Comparison of ENCODE assay signal across 15 cellular contexts in the genomic region with DNA sequence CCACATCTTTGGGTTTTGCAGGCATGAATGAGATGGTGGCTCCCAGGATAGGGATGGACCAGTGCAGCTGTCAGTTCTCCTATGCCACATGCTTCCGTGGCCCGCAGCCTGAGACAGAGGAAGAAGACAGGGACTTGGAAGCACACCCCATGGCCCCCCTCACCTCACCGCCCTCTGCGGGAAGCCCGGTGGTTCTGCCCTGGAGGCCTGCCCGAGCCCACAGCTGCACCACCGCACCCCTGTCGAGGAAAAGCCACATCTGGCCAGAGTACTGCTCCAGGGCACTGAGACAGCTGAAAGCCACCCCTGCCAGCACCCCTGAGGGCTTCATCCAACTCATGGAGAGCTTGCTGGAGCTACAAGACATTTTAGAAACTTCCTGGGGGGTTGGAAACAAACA. TPM values are rescaled to one million over a fixed set of nuclear protein-coding genes. Genes with fewer than 3 reads are reported as not detected.
A peak's percentile ranks its signal among the peaks of the same experiment; 100 is the strongest.
DNase-seq lines count a peak whose midpoint lies in the region; ATAC-seq, FAIRE-seq and TF ChIP-seq lines count a peak whose summit lies in the region.
"Had no signal": no experiment of that assay in that cellular context is flagged by ENCODE, and none has a peak within 500 bp of the region (broad histone marks: within the 10 kb centered on the region; RNA-seq: fewer than 3 reads in every experiment).

No MANE protein-coding gene starts in this region.

- no peak overlapping the region for H3K9ac ChIP-seq in HepG2 (ENCODE audit: insufficient read depth, low read depth, low read length)

- FAIRE-seq in HepG2 (lab: Jason Lieb, UNC) (no peak), urothelium cell line (lab: Jason Lieb, UNC) (no peak)

- ATAC-seq in HepG2 (peak; percentile 16; the same call in 2 of the 3 replicates), right lobe of liver (no peak)

- TF ChIP-seq EP300 in HepG2 (IDR thresholded peaks at IDR 0.05; ENCODE audit: low read depth in 2 of 2, low read length in 2 of 2) (no peak), HepG2 (CRISPR knock-in tag; IDR thresholded peaks at IDR 0.05; ENCODE audit: borderline replicate concordance) (no peak)

- peaks cover 5 to 41% of the 10 kb centered on the region in 2 experiments for H3K27me3 ChIP-seq in HepG2 (ENCODE audit: control insufficient read depth in 1 of 2, insufficient read depth in 2 of 2, low read length in 2 of 2)
- no peaks in the 10 kb centered on the region for H3K27me3 ChIP-seq in right lobe of liver
- no peaks in the 10 kb centered on the region for H3K27me3 ChIP-seq in HAP-1 (ENCODE audit: low read depth)
- H3K27me3 ChIP-seq: BE2C had no signal

- no peak overlapping the region for H2AFZ ChIP-seq in HepG2 (ENCODE audit: low read length)
- H2AFZ ChIP-seq: PC-9 had no signal

- H3K9me3 ChIP-seq in HepG2 (ENCODE audit: low read length) (no peaks in the 10 kb centered on the region), right lobe of liver (no peaks in the 10 kb centered on the region), HAP-1 (no peaks in the 10 kb centered on the region)
- H3K9me3 ChIP-seq: BE2C had no signal

- CTCF ChIA-PET in HepG2 (lab: Yijun Ruan, JAX; ENCODE audit: low intra/inter-chr PET ratio, low total read pairs) = no interaction called here

- intact Hi-C loops in HepG2 (cut with micrococcal nuclease; ENCODE audit: unreplicated experiment) (loop anchor here (2.0 kb wide), 1 partner anchor 263 kb away; no protein-coding TSS in a partner anchor), right lobe of liver (cut with DNase I) (no loop called here)

- H3K36me3 ChIP-seq in HepG2 (replicated peaks in 1 of 2; ENCODE audit: control insufficient read depth in 1 of 2, insufficient read depth in 2 of 2, low read length in 2 of 2) (no peaks in the 10 kb centered on the region), right lobe of liver (no peaks in the 10 kb centered on the region), HAP-1 (replicated peaks) (no peaks in the 10 kb centered on the region)
- H3K36me3 ChIP-seq: BE2C had no signal

- in situ Hi-C loops in HepG2 (cut with HindIII; ENCODE audit: extremely low pct_ligation_motif_present, low pct_unique_long_range_greater_than_20kb) (loop anchor here (10.0 to 25.0 kb wide), 2 partner anchors 259 to 619 kb away; a partner anchor contains a TSS), HAP-1 (cut with MboI; ENCODE audit: low sequenced_read_pairs) (no loop called here)

- TF ChIP-seq POLR2A in HepG2 (IDR thresholded peaks at IDR 0.05; ENCODE audit: insufficient read depth in 1 of 2, low read depth in 2 of 2, low read length in 2 of 2) (no peak), right lobe of liver (IDR thresholded peaks at IDR 0.05) (no peak)

- no peak for TF ChIP-seq RAD21 in HepG2 (CRISPR knock-in tag; IDR thresholded peaks at IDR 0.05)

- no peak for DNase-seq in HepG2 (ENCODE audit: low spot score)
- DNase-seq in right lobe of liver = no peak
- peak; percentile 89 for DNase-seq in RPMI8226
- peak; percentile 87 for DNase-seq in myocyte (ENCODE audit: low read depth)
- no peak for DNase-seq in urothelium cell line (ENCODE audit: low spot score)
- no peak for DNase-seq in HAP-1 (ENCODE audit: low spot score in 2 of 2)
- DNase-seq in islet precursor cell = no peak
- DNase-seq: DMS79 treated with DMSO at 0.1 percent for 48 hours, GOT3, KG1, NCI-H187 treated with DMSO at 0.1 percent for 48 hours, NCI-H226, NCI-H524 treated with DMSO at 0.1 percent for 48 hours, PC-9 had no signal

- POLR2A ChIA-PET in HepG2 (lab: Yijun Ruan, JAX) = no interaction called here

- H3K27ac ChIP-seq in HepG2 (ENCODE audit: extremely low read length, insufficient read depth, low read length) (no peak overlapping the region), right lobe of liver (no peak overlapping the region)
- H3K27ac ChIP-seq: PC-9 had no signal

- peak overlapping the region; percentile 52; the same call in 1 of the 2 replicates for H3K4me2 ChIP-seq in HepG2 (ENCODE audit: low read depth, low read length)
- H3K4me2 ChIP-seq: PC-9 had no signal

- H3K4me1 ChIP-seq in HepG2 (ENCODE audit: insufficient read depth, low read length) = peaks cover 13% of the 10 kb centered on the region
- H3K4me1 ChIP-seq in right lobe of liver = no peaks in the 10 kb centered on the region
- no peaks in the 10 kb centered on the region for H3K4me1 ChIP-seq in HAP-1

- no peak overlapping the region for H3K4me3 ChIP-seq in HepG2 (replicated peaks in 1 of 3; ENCODE audit: insufficient read depth in 1 of 3, low read depth in 2 of 3, low read length in 3 of 3)
- no peak overlapping the region for H3K4me3 ChIP-seq in right lobe of liver
- no peak overlapping the region for H3K4me3 ChIP-seq in HAP-1
- H3K4me3 ChIP-seq: PC-9 had no signal

- WGBS in HepG2 (ENCODE audit: low lambda C conversion rate) = 40% methylated on average over 1 of the region's 8 CpGs
- no CpG with 5 or more reads among the region's 8 CpGs for WGBS in right lobe of liver (ENCODE audit: insufficient coverage, low coverage, low lambda C conversion rate, missing lambda C conversion rate)

- no peak for TF ChIP-seq CTCF in HepG2 (CRISPR knock-in tag; IDR thresholded peaks at IDR 0.05)
- TF ChIP-seq CTCF in right lobe of liver (IDR thresholded peaks at IDR 0.05) = no peak

- no TSS peak for BruUV-seq in HepG2 (replicated peaks; lab: Mats Ljungman, UMichigan)

- no peaks in the 10 kb centered on the region for H3K79me2 ChIP-seq in HepG2 (ENCODE audit: insufficient read depth, low read length)

- H4K20me1 ChIP-seq in HepG2 (ENCODE audit: insufficient read depth, low read length) = no peaks in the 10 kb centered on the region

RNA-seq across cellular contexts. Expression of a gene that starts 7.6 kb away (rescaled TPM):
- 3.1 and 3.3 TPM in 2 replicates for total RNA-seq in HepG2 (2016; rRNA removed; fragmentation: Illumina TruSeq; extraction: Trizol)
- total RNA-seq in HepG2 (2016; cell fraction: cytosol; rRNA removed; fragmentation: Illumina TruSeq; extraction: Trizol; ENCODE audit: low read depth) = 3.1 and 3.5 TPM in 2 replicates
- 2.8 and 2.9 TPM in 2 replicates for total RNA-seq in HepG2 (2016; cell fraction: insoluble cytoplasmic fraction; rRNA removed; fragmentation: Illumina TruSeq; extraction: Trizol)
- 2.1 and 2.3 TPM in 2 replicates for total RNA-seq in HepG2 (2016; cell fraction: membrane; rRNA removed; fragmentation: Illumina TruSeq; extraction: Trizol)
- 3.1 and 4.0 TPM in 2 replicates for total RNA-seq in HepG2 (2016; cell fraction: nucleus; rRNA removed; fragmentation: Illumina TruSeq; extraction: Trizol)
- 3.9 TPM in 2 replicates for polyA plus RNA-seq in HepG2 (2011; rRNA removed)
- polyA plus RNA-seq in HepG2 (2011; cell fraction: cytosol; rRNA removed) = 1.6 and 2.4 TPM in 2 replicates
- polyA plus RNA-seq in HepG2 (2011; cell fraction: nucleus; rRNA removed) = 3.8 and 5.7 TPM in 2 replicates
- polyA plus RNA-seq in HepG2 (2012) = 3.7 and 4.8 TPM in 2 replicates
- polyA plus RNA-seq in HepG2 (2016; cell fraction: cytosol; fragmentation: Illumina TruSeq; extraction: Trizol; ENCODE audit: low read depth) = 1.0 and 1.2 TPM in 2 replicates
- polyA plus RNA-seq in HepG2 (2016; cell fraction: insoluble cytoplasmic fraction; fragmentation: Illumina TruSeq; extraction: Trizol; ENCODE audit: low read depth) = 4.5 TPM in 2 replicates
- polyA plus RNA-seq in HepG2 (2016; cell fraction: membrane; fragmentation: Illumina TruSeq; extraction: Trizol; ENCODE audit: low read depth) = 1.7 and 1.9 TPM in 2 replicates
- polyA plus RNA-seq in HepG2 (2016; cell fraction: nucleus; fragmentation: Illumina TruSeq; extraction: Trizol; ENCODE audit: insufficient read depth, low read depth) = 7.2 and 8.2 TPM in 2 replicates
- 2.0 and 3.6 TPM in 2 replicates for polyA minus RNA-seq in HepG2 (2011; rRNA and poly(A)+ RNA removed; ENCODE audit: low replicate concordance)
- polyA minus RNA-seq in HepG2 (2011; cell fraction: cytosol; rRNA and poly(A)+ RNA removed) = 1.7 and 2.2 TPM in 2 replicates
- 7.2 and 10.3 TPM in 2 replicates for polyA minus RNA-seq in HepG2 (2011; cell fraction: nucleus; rRNA and poly(A)+ RNA removed)
- total RNA-seq in right lobe of liver = 1 to 10 TPM; 2.2 to 4.9 (median 3.3) TPM
- total RNA-seq in myocyte = 1.2 and 3.7 TPM in 2 replicates
- polyA plus RNA-seq in myocyte (2012) = 4.6 TPM

RNA-seq across cellular contexts. Expression of a gene that starts 38.9 kb away (rescaled TPM):
- total RNA-seq in HepG2 (2016; rRNA removed; fragmentation: Illumina TruSeq; extraction: Trizol) = 68.7 and 98.1 TPM in 2 replicates
- 16.9 and 18.1 TPM in 2 replicates for total RNA-seq in HepG2 (2016; cell fraction: cytosol; rRNA removed; fragmentation: Illumina TruSeq; extraction: Trizol; ENCODE audit: low read depth)
- 74.8 and 108 TPM in 2 replicates for total RNA-seq in HepG2 (2016; cell fraction: insoluble cytoplasmic fraction; rRNA removed; fragmentation: Illumina TruSeq; extraction: Trizol)
- total RNA-seq in HepG2 (2016; cell fraction: membrane; rRNA removed; fragmentation: Illumina TruSeq; extraction: Trizol) = 26.9 and 30.0 TPM in 2 replicates
- total RNA-seq in HepG2 (2016; cell fraction: nucleus; rRNA removed; fragmentation: Illumina TruSeq; extraction: Trizol) = 36.8 and 38.1 TPM in 2 replicates
- 12.0 and 17.5 TPM in 2 replicates for polyA plus RNA-seq in HepG2 (2011; rRNA removed)
- polyA plus RNA-seq in HepG2 (2011; cell fraction: cytosol; rRNA removed) = 17.7 and 19.6 TPM in 2 replicates
- 19.9 and 35.1 TPM in 2 replicates for polyA plus RNA-seq in HepG2 (2011; cell fraction: nucleus; rRNA removed)
- polyA plus RNA-seq in HepG2 (2012) = 20.1 and 33.0 TPM in 2 replicates
- polyA plus RNA-seq in HepG2 (2016; cell fraction: cytosol; fragmentation: Illumina TruSeq; extraction: Trizol; ENCODE audit: low read depth) = 18.6 and 21.1 TPM in 2 replicates
- 115 and 129 TPM in 2 replicates for polyA plus RNA-seq in HepG2 (2016; cell fraction: insoluble cytoplasmic fraction; fragmentation: Illumina TruSeq; extraction: Trizol; ENCODE audit: low read depth)
- 21.5 and 24.3 TPM in 2 replicates for polyA plus RNA-seq in HepG2 (2016; cell fraction: membrane; fragmentation: Illumina TruSeq; extraction: Trizol; ENCODE audit: low read depth)
- 42.9 and 51.0 TPM in 2 replicates for polyA plus RNA-seq in HepG2 (2016; cell fraction: nucleus; fragmentation: Illumina TruSeq; extraction: Trizol; ENCODE audit: insufficient read depth, low read depth)
- 22.5 and 25.4 TPM in 2 replicates for polyA minus RNA-seq in HepG2 (2011; rRNA and poly(A)+ RNA removed; ENCODE audit: low replicate concordance)
- 18.1 and 24.0 TPM in 2 replicates for polyA minus RNA-seq in HepG2 (2011; cell fraction: cytosol; rRNA and poly(A)+ RNA removed)
- polyA minus RNA-seq in HepG2 (2011; cell fraction: nucleus; rRNA and poly(A)+ RNA removed) = 78.7 and 105 TPM in 2 replicates
- 10 to 100 TPM; 13.1 to 17.1 (median 14.7) TPM for total RNA-seq in right lobe of liver
- 35.1 TPM in 2 replicates for total RNA-seq in myocyte
- 22.3 TPM for polyA plus RNA-seq in myocyte (2012)

RNA-seq across cellular contexts. Expression of a gene that starts 54.6 kb away (rescaled TPM):
- total RNA-seq in HepG2 (2016; rRNA removed; fragmentation: Illumina TruSeq; extraction: Trizol) = 9.2 and 13.5 TPM in 2 replicates
- total RNA-seq in HepG2 (2016; cell fraction: cytosol; rRNA removed; fragmentation: Illumina TruSeq; extraction: Trizol; ENCODE audit: low read depth) = 6.0 and 8.2 TPM in 2 replicates
- 10.4 and 11.0 TPM in 2 replicates for total RNA-seq in HepG2 (2016; cell fraction: insoluble cytoplasmic fraction; rRNA removed; fragmentation: Illumina TruSeq; extraction: Trizol)
- 16.1 and 19.8 TPM in 2 replicates for total RNA-seq in HepG2 (2016; cell fraction: membrane; rRNA removed; fragmentation: Illumina TruSeq; extraction: Trizol)
- 7.2 and 8.2 TPM in 2 replicates for total RNA-seq in HepG2 (2016; cell fraction: nucleus; rRNA removed; fragmentation: Illumina TruSeq; extraction: Trizol)
- polyA plus RNA-seq in HepG2 (2011; rRNA removed) = 20.2 and 20.3 TPM in 2 replicates
- 11.6 and 13.6 TPM in 2 replicates for polyA plus RNA-seq in HepG2 (2011; cell fraction: cytosol; rRNA removed)
- polyA plus RNA-seq in HepG2 (2011; cell fraction: nucleus; rRNA removed) = 6.9 and 9.9 TPM in 2 replicates
- polyA plus RNA-seq in HepG2 (2012) = 15.4 and 17.6 TPM in 2 replicates
- 9.8 and 10.5 TPM in 2 replicates for polyA plus RNA-seq in HepG2 (2016; cell fraction: cytosol; fragmentation: Illumina TruSeq; extraction: Trizol; ENCODE audit: low read depth)
- 11.4 and 13.3 TPM in 2 replicates for polyA plus RNA-seq in HepG2 (2016; cell fraction: insoluble cytoplasmic fraction; fragmentation: Illumina TruSeq; extraction: Trizol; ENCODE audit: low read depth)
- polyA plus RNA-seq in HepG2 (2016; cell fraction: membrane; fragmentation: Illumina TruSeq; extraction: Trizol; ENCODE audit: low read depth) = 15.7 and 16.5 TPM in 2 replicates
- 8.7 and 9.6 TPM in 2 replicates for polyA plus RNA-seq in HepG2 (2016; cell fraction: nucleus; fragmentation: Illumina TruSeq; extraction: Trizol; ENCODE audit: insufficient read depth, low read depth)
- 36.6 and 47.8 TPM in 2 replicates for polyA minus RNA-seq in HepG2 (2011; rRNA and poly(A)+ RNA removed; ENCODE audit: low replicate concordance)
- 16.3 and 18.7 TPM in 2 replicates for polyA minus RNA-seq in HepG2 (2011; cell fraction: cytosol; rRNA and poly(A)+ RNA removed)
- polyA minus RNA-seq in HepG2 (2011; cell fraction: nucleus; rRNA and poly(A)+ RNA removed) = 19.4 and 21.5 TPM in 2 replicates
- 10 to 100 TPM; 20.1 to 28.3 (median 23.1) TPM for total RNA-seq in right lobe of liver
- total RNA-seq in myocyte = 19.8 and 23.9 TPM in 2 replicates
- 16.2 TPM for polyA plus RNA-seq in myocyte (2012)

Comparison
In these comparisons a context has a peak if more than half of its experiments do, and no peak if none do; other contexts are left out.
1. DNase-seq: peak in RPMI8226 (single experiment) and myocyte (single experiment); none in HepG2 (single experiment), right lobe of liver (0 of 3), urothelium cell line (single experiment), HAP-1 (0 of 2) and islet precursor cell (single experiment).